ENCODE assay signal across 8 cellular contexts in the genomic region with DNA sequence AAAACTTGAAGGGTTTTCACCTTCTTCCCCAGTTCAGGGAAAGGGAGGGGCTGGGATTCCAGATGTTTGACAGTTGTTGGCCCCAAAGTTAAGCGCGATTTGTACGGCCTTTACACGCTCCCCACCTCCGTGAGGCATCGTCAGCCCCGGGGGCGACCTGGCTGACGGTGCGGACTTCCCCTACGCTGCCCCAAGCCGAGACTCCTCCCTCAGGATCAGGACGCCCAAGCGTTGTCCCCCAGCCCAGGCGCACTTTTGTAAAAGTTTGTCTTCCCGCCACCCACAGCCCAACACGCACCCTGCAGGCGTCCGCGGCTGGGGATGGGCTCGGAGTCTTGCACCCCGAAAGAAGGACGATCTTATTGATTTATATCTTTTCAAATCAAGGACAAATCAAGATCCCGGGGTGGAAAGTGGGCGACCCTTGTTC. TPM values are rescaled to one million over a fixed set of nuclear protein-coding genes. Genes with fewer than 3 reads are reported as not detected.
DNase-seq lines count a peak whose midpoint lies in the region; ATAC-seq and TF ChIP-seq lines count a peak whose summit lies in the region.

No MANE protein-coding gene starts in this region.

- H3K27me3 Mint-ChIP-seq in CD4-positive, alpha-beta T cell, result peaks cover 3% of the 10 kb centered on the region
- H3K27me3 Mint-ChIP-seq in IgD-negative memory B cell, result no peaks in the 10 kb centered on the region

- 0% methylated on average over 25 of the region's 25 CpGs for WGBS in esophagus, 2 donors

- peak overlapping the region; percentile 95 for H3K4me3 Mint-ChIP-seq in CD4-positive, alpha-beta T cell
- peak overlapping the region; percentile 87 to 98 (median 97) for H3K4me3 Mint-ChIP-seq in IgD-negative memory B cell

- H3K4me3 ChIP-seq in esophagus (ENCODE audit: low read depth in 1 of 2, low read length in 2 of 2) (peak overlapping the region; percentile 66 to 82), muscle layer of duodenum (ENCODE audit: low read depth in 1 of 2, low read length in 2 of 2) (peak overlapping the region; percentile 82 to 91), stomach smooth muscle (ENCODE audit: low read length in 2 of 2) (peak overlapping the region; percentile 84 to 93)

- H3K36me3 Mint-ChIP-seq in CD4-positive, alpha-beta T cell (ENCODE audit: low read depth), result peaks cover 7% of the 10 kb centered on the region
- no peaks in the 10 kb centered on the region for H3K36me3 Mint-ChIP-seq in IgD-negative memory B cell

- peaks cover 0 to 2% of the 10 kb centered on the region in 2 donors for H3K4me1 ChIP-seq in esophagus (ENCODE audit: control insufficient read depth in 2 of 2, insufficient read depth in 2 of 2, low read length in 1 of 2)
- H3K4me1 ChIP-seq in muscle layer of duodenum (ENCODE audit: control insufficient read depth in 1 of 2, insufficient read depth in 2 of 2, low read length in 2 of 2), result peaks cover 14 to 30% of the 10 kb centered on the region in 2 donors
- peaks cover 24% of the 10 kb centered on the region for H3K4me1 ChIP-seq in stomach smooth muscle (ENCODE audit: control insufficient read depth, insufficient read depth, low read length)

- H3K36me3 ChIP-seq in esophagus (ENCODE audit: control insufficient read depth in 2 of 2, insufficient read depth in 2 of 2, low read length in 1 of 2) (no peaks in the 10 kb centered on the region), muscle layer of duodenum (ENCODE audit: control insufficient read depth in 1 of 2, insufficient read depth in 2 of 2, low read length in 2 of 2) (no peaks in the 10 kb centered on the region), stomach smooth muscle (ENCODE audit: control insufficient read depth in 2 of 2, insufficient read depth in 2 of 2, low read length in 2 of 2) (peaks cover 0 to 2% of the 10 kb centered on the region in 2 donors)

- CTCF ChIA-PET in CD4-positive, alpha-beta T cell (lab: Charles Lee), result interaction anchor here (0.8 to 1.6 kb wide), 6 partner anchors 16 to 196 kb away, joined by 3 to 5 read pairs (median 4); no protein-coding TSS in a partner anchor

- no peaks in the 10 kb centered on the region for H3K9me3 Mint-ChIP-seq in CD4-positive, alpha-beta T cell
- H3K9me3 Mint-ChIP-seq in IgD-negative memory B cell, result no peaks in the 10 kb centered on the region

- no peak overlapping the region for H3K27ac ChIP-seq in CD4-positive, alpha-beta T cell (ENCODE audit: low read depth, low read length)
- H3K27ac ChIP-seq in esophagus (ENCODE audit: low read depth in 2 of 2, low read length in 1 of 2), result peak overlapping the region; percentile 90 to 93
- peak overlapping the region; percentile 90 for H3K27ac ChIP-seq in muscle layer of duodenum (ENCODE audit: low read length)
- H3K27ac ChIP-seq in stomach smooth muscle (ENCODE audit: low read length), result peak overlapping the region; percentile 95

- no peak overlapping the region for H3K27ac Mint-ChIP-seq in CD4-positive, alpha-beta T cell
- H3K27ac Mint-ChIP-seq in IgD-negative memory B cell, result peak overlapping the region; percentile 46 to 93 (median 91)

- H3K4me1 Mint-ChIP-seq in CD4-positive, alpha-beta T cell (ENCODE audit: low read depth), result peaks cover 15% of the 10 kb centered on the region
- H3K4me1 Mint-ChIP-seq in IgD-negative memory B cell, result peaks cover 28 to 41% (median 31%) of the 10 kb centered on the region in 3 donors

- no peaks in the 10 kb centered on the region for H3K9me3 ChIP-seq in CD4-positive, alpha-beta T cell (ENCODE audit: control insufficient read depth, low read length)
- no peaks in the 10 kb centered on the region for H3K9me3 ChIP-seq in esophagus (ENCODE audit: control insufficient read depth in 2 of 2, insufficient read depth in 1 of 2, low read depth in 1 of 2, low read length in 1 of 2)
- no peaks in the 10 kb centered on the region for H3K9me3 ChIP-seq in muscle layer of duodenum (ENCODE audit: control insufficient read depth in 1 of 2, low read length in 2 of 2)
- H3K9me3 ChIP-seq in stomach smooth muscle (ENCODE audit: control insufficient read depth in 2 of 2, low read length in 2 of 2), result no peaks in the 10 kb centered on the region

- peak overlapping the region; percentile 89 to 95 for H3K9ac ChIP-seq in stomach smooth muscle (ENCODE audit: low read length in 2 of 2)

- ATAC-seq in CD4-positive, alpha-beta T cell (ENCODE audit: poor library complexity), result peak; percentile 49
- ATAC-seq in GM21447 (IDR thresholded peaks at IDR 0.05; ENCODE audit: unreplicated experiment), result peak; percentile 58

- no peaks in the 10 kb centered on the region for H3K27me3 ChIP-seq in CD4-positive, alpha-beta T cell (ENCODE audit: control insufficient read depth, insufficient read depth, low read length)
- no peaks in the 10 kb centered on the region for H3K27me3 ChIP-seq in esophagus (ENCODE audit: control insufficient read depth in 1 of 2, insufficient read depth in 2 of 2, low read length in 2 of 2)
- H3K27me3 ChIP-seq in muscle layer of duodenum (ENCODE audit: low read depth, low read length), result no peaks in the 10 kb centered on the region
- H3K27me3 ChIP-seq in stomach smooth muscle (ENCODE audit: control insufficient read depth in 1 of 2, insufficient read depth in 2 of 2, low read length in 2 of 2), result no peaks in the 10 kb centered on the region

- intact Hi-C loops in CD4-positive, alpha-beta T cell (cut with DNase I, micrococcal nuclease), result loop anchor here (2.0 to 5.0 kb wide), 2 partner anchors 43 to 196 kb away; a partner anchor contains a TSS

- no peak for TF ChIP-seq CTCF in CD4-positive, alpha-beta T cell (IDR thresholded peaks at IDR 0.05)

- peak in 9 of 10 experiments; percentile 2 to 33 (median 11) for DNase-seq in CD4-positive, alpha-beta T cell
- DNase-seq in activated T-cell treated with anti-CD3 and anti-CD28 coated beads for 4 hours (peak; percentile 13), kidney glomerular epithelial cell (lab: John Stamatoyannopoulos, UW) (no peak)

- POLR2A ChIA-PET in CD4-positive, alpha-beta T cell (lab: Charles Lee), result interaction anchor here (1.1 to 1.4 kb wide), 3 partner anchors 43 to 196 kb away, joined by 3 to 4 read pairs (median 3); no protein-coding TSS in a partner anchor

RNA-seq across cellular contexts. Expression of a gene that starts 0.7 kb away (rescaled TPM):
- under 1 TPM; 0.25 to 0.30 TPM for total RNA-seq in CD4-positive, alpha-beta T cell
- polyA plus RNA-seq in IgD-negative memory B cell, result 7.1 TPM
- 1 to 10 TPM; 2.0 to 2.5 TPM for polyA plus RNA-seq in esophagus

RNA-seq across cellular contexts. Expression of a gene that starts 4.8 kb away (rescaled TPM):
- not detected for total RNA-seq in CD4-positive, alpha-beta T cell
- polyA plus RNA-seq in IgD-negative memory B cell (not detected), esophagus (not detected)

RNA-seq across cellular contexts. Expression of a gene that starts 44.4 kb away (rescaled TPM):
- 10 to 100 TPM; 36.9 to 39.2 TPM for total RNA-seq in CD4-positive, alpha-beta T cell
- polyA plus RNA-seq in IgD-negative memory B cell (15.3 TPM), esophagus (1 to 10 TPM; 4.6 to 6.7 TPM)
